1 cellular context compared by ENCODE assay signal in the genomic region with DNA sequence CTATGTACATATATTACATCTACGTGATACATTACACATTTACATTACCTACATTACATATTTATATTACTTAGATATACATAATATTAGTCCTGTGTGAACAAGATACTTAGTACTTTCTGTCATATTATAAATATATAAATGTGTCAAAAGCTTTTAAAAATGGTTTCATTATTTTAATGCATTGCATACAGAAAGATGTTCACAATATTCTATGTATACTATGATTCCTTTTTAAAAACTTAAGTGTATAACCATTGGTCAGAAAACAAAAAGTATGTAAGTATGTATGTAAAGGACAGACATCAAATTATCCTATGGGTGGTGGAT.
TF ChIP-seq lines count a peak whose summit lies in the region.

No MANE protein-coding gene starts in this region.

TF ChIP-seq in SK-N-SH treated with all-trans-retinoic acid at 6 μM for 48 hours, 23 proteins besides CTCF, POLR2A, EP300 and RAD21 (continued from another document):
- TF ChIP-seq, protein P1, sequence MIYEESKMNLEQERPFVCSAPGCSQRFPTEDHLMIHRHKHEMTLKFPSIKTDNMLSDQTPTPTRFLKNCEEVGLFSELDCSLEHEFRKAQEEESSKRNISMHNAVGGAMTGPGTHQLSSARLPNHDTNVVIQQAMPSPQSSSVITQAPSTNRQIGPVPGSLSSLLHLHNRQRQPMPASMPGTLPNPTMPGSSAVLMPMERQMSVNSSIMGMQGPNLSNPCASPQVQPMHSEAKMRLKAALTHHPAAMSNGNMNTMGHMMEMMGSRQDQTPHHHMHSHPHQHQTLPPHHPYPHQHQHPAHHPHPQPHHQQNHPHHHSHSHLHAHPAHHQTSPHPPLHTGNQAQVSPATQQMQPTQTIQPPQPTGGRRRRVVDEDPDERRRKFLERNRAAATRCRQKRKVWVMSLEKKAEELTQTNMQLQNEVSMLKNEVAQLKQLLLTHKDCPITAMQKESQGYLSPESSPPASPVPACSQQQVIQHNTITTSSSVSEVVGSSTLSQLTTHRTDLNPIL (CRISPR knock-in tag; IDR thresholded peaks at IDR 0.05; ENCODE audit: low read depth): no peak
- no peak for TF ChIP-seq OSR1 (CRISPR knock-in tag; IDR thresholded peaks at IDR 0.05)
- TF ChIP-seq ZNF565 (CRISPR knock-in tag; conservative IDR thresholded peaks at IDR 0.05; ENCODE audit: low read depth): no peak
- TF ChIP-seq, protein P2, sequence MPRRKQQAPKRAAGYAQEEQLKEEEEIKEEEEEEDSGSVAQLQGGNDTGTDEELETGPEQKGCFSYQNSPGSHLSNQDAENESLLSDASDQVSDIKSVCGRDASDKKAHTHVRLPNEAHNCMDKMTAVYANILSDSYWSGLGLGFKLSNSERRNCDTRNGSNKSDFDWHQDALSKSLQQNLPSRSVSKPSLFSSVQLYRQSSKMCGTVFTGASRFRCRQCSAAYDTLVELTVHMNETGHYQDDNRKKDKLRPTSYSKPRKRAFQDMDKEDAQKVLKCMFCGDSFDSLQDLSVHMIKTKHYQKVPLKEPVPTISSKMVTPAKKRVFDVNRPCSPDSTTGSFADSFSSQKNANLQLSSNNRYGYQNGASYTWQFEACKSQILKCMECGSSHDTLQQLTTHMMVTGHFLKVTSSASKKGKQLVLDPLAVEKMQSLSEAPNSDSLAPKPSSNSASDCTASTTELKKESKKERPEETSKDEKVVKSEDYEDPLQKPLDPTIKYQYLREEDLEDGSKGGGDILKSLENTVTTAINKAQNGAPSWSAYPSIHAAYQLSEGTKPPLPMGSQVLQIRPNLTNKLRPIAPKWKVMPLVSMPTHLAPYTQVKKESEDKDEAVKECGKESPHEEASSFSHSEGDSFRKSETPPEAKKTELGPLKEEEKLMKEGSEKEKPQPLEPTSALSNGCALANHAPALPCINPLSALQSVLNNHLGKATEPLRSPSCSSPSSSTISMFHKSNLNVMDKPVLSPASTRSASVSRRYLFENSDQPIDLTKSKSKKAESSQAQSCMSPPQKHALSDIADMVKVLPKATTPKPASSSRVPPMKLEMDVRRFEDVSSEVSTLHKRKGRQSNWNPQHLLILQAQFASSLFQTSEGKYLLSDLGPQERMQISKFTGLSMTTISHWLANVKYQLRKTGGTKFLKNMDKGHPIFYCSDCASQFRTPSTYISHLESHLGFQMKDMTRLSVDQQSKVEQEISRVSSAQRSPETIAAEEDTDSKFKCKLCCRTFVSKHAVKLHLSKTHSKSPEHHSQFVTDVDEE (CRISPR knock-in tag; IDR thresholded peaks at IDR 0.05): no peak
- TF ChIP-seq ESRRG (CRISPR knock-in tag; IDR thresholded peaks at IDR 0.05): no peak
